Comparison of ENCODE assay signal across 24 cellular contexts in the genomic region with DNA sequence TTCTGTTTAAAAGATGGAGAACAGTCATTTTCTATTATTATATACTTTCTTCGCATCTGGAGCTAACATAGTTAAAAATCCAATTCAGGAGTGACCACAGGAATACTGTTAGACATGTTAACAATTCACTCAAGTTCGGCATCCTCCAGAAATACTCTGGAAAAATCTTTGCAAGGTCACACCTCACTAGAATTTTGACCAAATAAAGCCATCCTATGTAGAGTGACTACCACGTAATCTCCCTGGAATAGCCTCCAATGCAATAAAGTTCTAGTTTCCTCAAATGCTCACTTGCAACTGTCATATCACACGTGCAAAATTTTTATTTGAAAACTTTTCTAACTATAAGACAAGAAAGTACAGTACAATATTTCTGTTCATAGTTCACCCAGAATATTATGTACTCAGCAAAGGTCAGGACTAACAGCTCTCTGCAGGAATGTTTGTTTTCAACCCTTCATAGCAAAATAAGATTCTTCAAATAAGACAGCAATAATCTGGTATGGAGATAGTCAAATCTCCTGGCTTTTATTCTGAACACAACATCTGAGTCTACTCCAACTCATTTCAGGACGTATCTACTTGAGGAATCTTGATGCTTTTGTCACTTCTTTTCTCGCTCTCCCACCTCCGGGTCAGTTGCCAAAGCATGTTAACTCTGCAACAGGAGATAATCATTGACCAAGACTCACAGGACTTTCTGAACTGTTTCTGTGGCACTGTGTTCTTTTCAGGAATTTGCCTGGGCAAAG.
DNase-seq lines count a peak whose midpoint lies in the region; ATAC-seq and TF ChIP-seq lines count a peak whose summit lies in the region.
"Had no signal": no experiment of that assay in that cellular context is flagged by ENCODE, and none has a peak within 500 bp of the region (broad histone marks: within the 10 kb centered on the region; RNA-seq: fewer than 3 reads in every experiment).

No MANE protein-coding gene starts in this region.

- intact Hi-C loops in body of pancreas (cut with DNase I) (no loop called here), left colon (cut with DNase I, micrococcal nuclease) (no loop called here)

- H3K4me1 ChIP-seq in body of pancreas = peaks cover 52% of the 10 kb centered on the region
- H3K4me1 ChIP-seq: Peyer's patch had no signal

- H3K27ac Mint-ChIP-seq in nephron progenitor cell = peak overlapping the region; percentile 22
- no peak overlapping the region for H3K27ac Mint-ChIP-seq in naive thymus-derived CD8-positive, alpha-beta T cell
- H3K27ac Mint-ChIP-seq: B cell, CD14-positive monocyte, H9, HFFc6 had no signal

- no peaks in the 10 kb centered on the region for H3K4me1 Mint-ChIP-seq in nephron progenitor cell
- H3K4me1 Mint-ChIP-seq in naive thymus-derived CD8-positive, alpha-beta T cell = no peaks in the 10 kb centered on the region
- H3K4me1 Mint-ChIP-seq: B cell, CD14-positive monocyte had no signal

- no peak for TF ChIP-seq CTCF in 22Rv1 (IDR thresholded peaks at IDR 0.05)
- no peak for TF ChIP-seq CTCF in body of pancreas (IDR thresholded peaks at IDR 0.05)
- TF ChIP-seq CTCF in nephron progenitor cell (IDR thresholded peaks at IDR 0.05) = no peak

- peaks cover 22% of the 10 kb centered on the region for H3K36me3 Mint-ChIP-seq in nephron progenitor cell (ENCODE audit: low read depth)
- H3K36me3 Mint-ChIP-seq in naive thymus-derived CD8-positive, alpha-beta T cell = peaks cover 35 to 70% (median 44%) of the 10 kb centered on the region in 3 donors

- DNase-seq in body of pancreas (peak; percentile 28 to 54 (median 38)), left colon (no peak), nephron progenitor cell (no peak), medulla oblongata (ENCODE audit: extremely low spot score) (no peak), NOMO-1 (lab: John Stamatoyannopoulos, UW; ENCODE audit: unreplicated experiment in 2 of 2) (no peak), NCI-H2081 (lab: John Stamatoyannopoulos, UW) (no peak)
- DNase-seq in naive thymus-derived CD8-positive, alpha-beta T cell = no peak
- DNase-seq: 8988T, EL, GF-D8, H9, HFFc6, MV-4-11, NCI-H1694, NCI-H2081 treated with DMSO at 0.1 percent for 48 hours, NCI-H2171 treated with DMSO at 0.1 percent for 48 hours, NCI-H524 treated with DMSO at 0.1 percent for 48 hours, NCI-H82, Peyer's patch had no signal

- H3K9me3 Mint-ChIP-seq in nephron progenitor cell = peaks cover 18% of the 10 kb centered on the region
- H3K9me3 Mint-ChIP-seq in naive thymus-derived CD8-positive, alpha-beta T cell = peaks cover 0 to 37% (median 25%) of the 10 kb centered on the region in 9 donors

- no peaks in the 10 kb centered on the region for H3K36me3 ChIP-seq in body of pancreas (replicated peaks in 1 of 2; ENCODE audit: insufficient read depth in 1 of 2, low read depth in 2 of 2)
- H3K36me3 ChIP-seq: Peyer's patch had no signal

- 28 to 33% methylated on average over 7 of the region's 7 CpGs for WGBS in body of pancreas, 2 donors

- ATAC-seq in body of pancreas (peak; percentile 69), left colon (peak; percentile 26)
- ATAC-seq in naive thymus-derived CD8-positive, alpha-beta T cell = no peak
- ATAC-seq: SK-N-SH treated with all-trans-retinoic acid at 6 μM for 48 hours had no signal

- H3K27me3 ChIP-seq in body of pancreas = no peaks in the 10 kb centered on the region
- H3K27me3 ChIP-seq: Peyer's patch had no signal

- H3K27ac ChIP-seq in 22Rv1 (peak overlapping the region; percentile 28; the same call in 1 of the 2 replicates), body of pancreas (peak overlapping the region in 3 of 4 donors; percentile 26 to 59 (median 32))
- H3K27ac ChIP-seq: HL-60, Peyer's patch had no signal

- no peaks in the 10 kb centered on the region for H3K9me3 ChIP-seq in body of pancreas
- H3K9me3 ChIP-seq: Peyer's patch had no signal

- H3K4me3 ChIP-seq in body of pancreas = no peak overlapping the region
- H3K4me3 ChIP-seq: Peyer's patch had no signal

- POLR2A ChIA-PET in naive thymus-derived CD8-positive, alpha-beta T cell (lab: Charles Lee) = no interaction called here

- TF ChIP-seq POLR2A in body of pancreas (IDR thresholded peaks at IDR 0.05) = no peak

- H3K4me3 Mint-ChIP-seq in nephron progenitor cell = no peak overlapping the region
- H3K4me3 Mint-ChIP-seq in naive thymus-derived CD8-positive, alpha-beta T cell = no peak overlapping the region
- H3K4me3 Mint-ChIP-seq: B cell, CD14-positive monocyte, H9, HFFc6 had no signal

- H3K27me3 Mint-ChIP-seq in nephron progenitor cell (ENCODE audit: low read depth, poor library complexity) = peaks cover 2% of the 10 kb centered on the region
- no peaks in the 10 kb centered on the region for H3K27me3 Mint-ChIP-seq in naive thymus-derived CD8-positive, alpha-beta T cell
- H3K27me3 Mint-ChIP-seq: B cell had no signal

Comparison
In these comparisons a context has a peak if more than half of its experiments do, and no peak if none do; other contexts are left out.
1. ATAC-seq: peak in body of pancreas (single experiment) and left colon (single experiment); none in naive thymus-derived CD8-positive, alpha-beta T cell (0 of 2).
2. DNase-seq: peak in body of pancreas (4 of 4); none in left colon (0 of 2), nephron progenitor cell (single experiment), medulla oblongata (single experiment), NOMO-1 (0 of 2), NCI-H2081 (0 of 2) and naive thymus-derived CD8-positive, alpha-beta T cell (0 of 10).